ENCODE assay signal across 20 cellular contexts in genomic region chrX:150773634-150774033, GRCh38.
"Had no signal": no experiment of that assay in that cellular context is flagged by ENCODE, and none has a peak within 500 bp of the region (broad histone marks: within the 10 kb centered on the region; RNA-seq: fewer than 3 reads in every experiment).

No MANE protein-coding gene starts in this region.

- H3K27ac ChIP-seq: KMS-11, RWPE1 had no signal

- H3K9ac ChIP-seq: KMS-11, SK-N-SH had no signal

- H3K9me3 ChIP-seq: SK-N-SH had no signal

- H3K4me3 ChIP-seq: K562 had no signal

- FAIRE-seq: K562, RCC 7860 had no signal

- DNase-seq: Kasumi-1, MM.1S, NCI-H1092 treated with DMSO at 0.1 percent for 48 hours, NCI-H1436, NCI-H187, NCI-H2029, NCI-H2081 treated with DMSO at 0.1 percent for 48 hours, NCI-H2171, NCI-H226, NCI-H446, NCI-H510A, NCI-H524 treated with DMSO at 0.1 percent for 48 hours, NCI-H69, NCI-H774, SHP77, SK-N-SH had no signal

- H3K4me2 ChIP-seq: KMS-11, SK-N-SH had no signal

- ATAC-seq: K562 had no signal
